ENCODE assay signal across 2 cellular contexts in genomic region chr3:25396251-25396650, GRCh38.
A peak's percentile ranks its signal among the peaks of the same experiment; 100 is the strongest.
TF ChIP-seq lines count a peak whose summit lies in the region.

No MANE protein-coding gene starts in this region.

TF ChIP-seq in HEK293T, 16 proteins besides CTCF, POLR2A, EP300 and RAD21:
- TF ChIP-seq L3MBTL2 (conservative IDR thresholded peaks at IDR 0.05) (0 out of 2 replicates have a peak, but pooled peaks have one; percentile 10), PKNOX1 (IDR thresholded peaks at IDR 0.05) (no peak)

TF ChIP-seq in H1, 55 proteins besides CTCF, POLR2A, EP300 and RAD21:
- no peak for TF ChIP-seq ATF3 (IDR thresholded peaks at IDR 0.05; ENCODE audit: insufficient read depth, low read depth, low read length)
- TF ChIP-seq CTBP2 (IDR thresholded peaks at IDR 0.05; ENCODE audit: borderline replicate concordance, insufficient read depth, insufficient read length, low read length) = no peak
- no peak for TF ChIP-seq SIRT6 (IDR thresholded peaks at IDR 0.05; ENCODE audit: low read length)
- TF ChIP-seq EZH2 (IDR thresholded peaks at IDR 0.05; ENCODE audit: low read depth, low read length, severe bottlenecking) = no peak
